In genomic region chr17:63848834-63849689, GRCh38 we compare ENCODE assay signal across 9 cellular contexts. TPM values are rescaled to one million over a fixed set of nuclear protein-coding genes. Genes with fewer than 3 reads are reported as not detected.
DNase-seq lines count a peak whose midpoint lies in the region; ATAC-seq and TF ChIP-seq lines count a peak whose summit lies in the region.
"Had no signal": no experiment of that assay in that cellular context is flagged by ENCODE, and none has a peak within 500 bp of the region (broad histone marks: within the 10 kb centered on the region; RNA-seq: fewer than 3 reads in every experiment).

No MANE protein-coding gene starts in this region.

- H3K4me3 Mint-ChIP-seq in Calu3 (ENCODE audit: low read depth, unreplicated experiment) = peak overlapping the region; percentile 48

- ATAC-seq in GM21576 (IDR thresholded peaks at IDR 0.05; ENCODE audit: unreplicated experiment) (peak; percentile 82), left lobe of liver (peak; percentile 99)

- H3K9me3 Mint-ChIP-seq in Calu3 (ENCODE audit: low read depth, unreplicated experiment) = no peaks in the 10 kb centered on the region

- peaks cover 14% of the 10 kb centered on the region for H3K36me3 Mint-ChIP-seq in Calu3 (ENCODE audit: insufficient read depth, unreplicated experiment)

- BruUV-seq in Calu3 (replicated peaks; lab: Mats Ljungman, UMichigan) = no TSS peak

- CTCF ChIA-PET in Calu3 (lab: Charles Lee) = interaction anchor here (0.7 kb wide), 3 partner anchors 11 to 1346 kb away, joined by 3 to 10 read pairs (median 7); no protein-coding TSS in a partner anchor

- DNase-seq in Calu3 (peak; percentile 92), LHCN-M2 (ENCODE audit: low read depth) (peak; percentile 74), coronary artery (ENCODE audit: low spot score) (peak; percentile 93), left lobe of liver (ENCODE audit: low spot score) (peak; percentile 95), NCI-H146 treated with DMSO at 0.1 percent for 48 hours (lab: John Stamatoyannopoulos, UW; ENCODE audit: unreplicated experiment) (no peak)
- peak; percentile 97 for DNase-seq in activated CD4-positive, alpha-beta T cell treated with anti-CD3 and anti-CD28 coated beads, Interleukin-2, amount 50 U/mL, for 1 hour
- DNase-seq in stimulated activated CD4-positive, alpha-beta T cell treated with anti-CD3 and anti-CD28 coated beads, Interleukin-2, amount 100 ng/mL, for 4 hours (ENCODE audit: low read depth) = peak; percentile 94

- no peaks in the 10 kb centered on the region for H3K4me1 Mint-ChIP-seq in Calu3 (ENCODE audit: low read depth, unreplicated experiment)

- peak overlapping the region; percentile 84 for H3K27ac Mint-ChIP-seq in Calu3 (ENCODE audit: unreplicated experiment)

- intact Hi-C loops in Calu3 (cut with micrococcal nuclease; ENCODE audit: unreplicated experiment) = no loop called here

- no peaks in the 10 kb centered on the region for H3K27me3 Mint-ChIP-seq in Calu3 (ENCODE audit: unreplicated experiment)

- peak; percentile 64 for TF ChIP-seq CTCF in Calu3 (IDR thresholded peaks at IDR 0.05; ENCODE audit: unreplicated experiment)
- TF ChIP-seq CTCF in coronary artery (IDR thresholded peaks at IDR 0.05) = peak; percentile 25

- peak overlapping the region in 1 of 2 donors; percentile 68 for H3K27ac ChIP-seq in coronary artery

- H3K4me3 ChIP-seq in coronary artery = peak overlapping the region; percentile 67

RNA-seq across cellular contexts. Expression of gene SMARCD2, which starts 6.6 kb away (rescaled TPM):
- total RNA-seq in Calu3 (2022) = 46.7 and 50.6 TPM in 2 replicates
- total RNA-seq in LHCN-M2 (2014; rRNA removed) = 94.3 and 94.5 TPM in 2 replicates
- polyA plus RNA-seq in LHCN-M2 (2012) = 41.4 TPM
- total RNA-seq in left lobe of liver = 73.9 TPM

RNA-seq across cellular contexts. Expression of gene FTSJ3, which starts 21.6 kb away (rescaled TPM):
- total RNA-seq in Calu3 (2022) (43.3 and 46.0 TPM in 2 replicates), LHCN-M2 (2014; rRNA removed) (39.1 and 44.3 TPM in 2 replicates), left lobe of liver (16.3 TPM)
- polyA plus RNA-seq in LHCN-M2 (2012) = 29.7 TPM

RNA-seq across cellular contexts. Expression of gene PSMC5, which starts 21.8 kb away (rescaled TPM):
- 91.4 and 95.1 TPM in 2 replicates for total RNA-seq in Calu3 (2022)
- total RNA-seq in LHCN-M2 (2014; rRNA removed) = 51.4 and 71.6 TPM in 2 replicates
- 189 TPM for polyA plus RNA-seq in LHCN-M2 (2012)
- total RNA-seq in left lobe of liver = 67.0 TPM

RNA-seq across cellular contexts. Expression of gene CSH2, which starts 24.4 kb away (rescaled TPM):
- total RNA-seq in Calu3 (2022) (not detected in 2 replicates), LHCN-M2 (2014; rRNA removed) (not detected in 2 replicates), left lobe of liver (not detected)
- polyA plus RNA-seq in LHCN-M2 (2012) = not detected
- total RNA-seq: activated CD8-positive, alpha-beta memory T cell treated with anti-CD3 and anti-CD28 coated beads for 36 hours had no signal

RNA-seq across cellular contexts. Expression of gene GH2, which starts 32.7 kb away (rescaled TPM):
- total RNA-seq in Calu3 (2022) (not detected in 2 replicates), LHCN-M2 (2014; rRNA removed) (not detected in 2 replicates), left lobe of liver (not detected)
- not detected for polyA plus RNA-seq in LHCN-M2 (2012)
- total RNA-seq: activated CD8-positive, alpha-beta memory T cell treated with anti-CD3 and anti-CD28 coated beads for 36 hours had no signal
